ENCODE assay signal across 7 cellular contexts in the genomic region with DNA sequence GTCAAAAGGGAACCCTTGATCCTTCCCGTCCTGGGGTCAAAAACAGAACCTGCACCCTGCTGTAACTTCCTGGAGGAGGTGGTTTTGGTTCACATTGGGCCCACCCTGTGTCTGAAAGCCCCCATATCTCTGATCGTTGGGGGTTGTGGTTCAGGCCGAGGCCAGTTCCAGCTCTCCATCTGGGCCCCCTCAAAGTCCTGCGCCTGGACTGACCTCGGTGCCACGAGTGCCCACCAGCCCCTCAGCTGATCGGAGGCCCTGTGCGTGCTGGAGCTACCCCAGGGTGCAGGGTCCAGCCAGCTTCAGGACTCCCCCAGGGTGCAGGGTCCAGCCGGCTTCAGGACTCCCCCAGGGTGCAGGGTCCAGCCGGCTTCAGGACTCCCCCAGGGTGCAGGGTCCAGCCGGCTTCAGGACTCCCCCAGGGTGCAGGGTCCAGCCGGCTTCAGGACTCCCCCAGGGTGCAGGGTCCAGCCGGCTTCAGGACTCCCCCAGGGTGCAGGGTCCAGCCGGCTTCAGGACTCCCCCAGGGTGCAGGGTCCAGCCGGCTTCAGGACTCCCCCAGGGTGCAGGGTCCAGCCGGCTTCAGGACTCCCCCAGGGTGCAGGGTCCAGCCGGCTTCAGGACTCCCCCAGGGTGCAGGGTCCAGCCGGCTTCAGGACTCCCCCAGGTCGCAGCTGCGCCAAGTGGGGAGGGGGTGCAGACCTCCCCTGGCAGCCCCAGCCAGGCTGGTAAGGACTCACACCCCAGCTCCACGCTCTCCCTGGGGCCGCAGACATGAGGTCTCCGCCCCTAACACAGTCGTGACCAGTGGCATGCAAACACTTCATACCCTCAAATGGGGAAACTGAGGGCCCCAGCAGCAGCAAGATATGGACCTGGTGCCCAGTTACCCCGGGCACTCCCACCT. TPM values are rescaled to one million over a fixed set of nuclear protein-coding genes. Genes with fewer than 3 reads are reported as not detected.
DNase-seq lines count a peak whose midpoint lies in the region; ATAC-seq and TF ChIP-seq lines count a peak whose summit lies in the region.
"Not testable (repeated sequence)": the region's sequence is repeated elsewhere in the genome, so short reads cannot be mapped to it uniquely, and the experiment has no call there.

No MANE protein-coding gene starts in this region.

- H3K4me1 Mint-ChIP-seq in CD8-positive, alpha-beta memory T cell = peaks cover 69 to 88% (median 76%) of the 10 kb centered on the region in 3 donors
- H3K4me1 Mint-ChIP-seq in activated CD4-positive, alpha-beta T cell treated with anti-CD3 and anti-CD28 coated beads for 36 hours = peaks cover 88% of the 10 kb centered on the region
- H3K4me1 Mint-ChIP-seq in activated naive CD4-positive, alpha-beta T cell treated with anti-CD3 and anti-CD28 coated beads for 36 hours (ENCODE audit: low read depth) = peaks cover 85% of the 10 kb centered on the region

- peak overlapping the region; percentile 62 for H3K4me3 ChIP-seq in CD8-positive, alpha-beta memory T cell (ENCODE audit: low read length)
- H3K4me3 ChIP-seq in Panc1 (ENCODE audit: low read depth in 2 of 2, low read length in 2 of 2); skin epidermis: not testable (repeated sequence)
- H3K4me3 ChIP-seq in effector memory CD4-positive, alpha-beta T cell (ENCODE audit: insufficient read depth, low read depth, low read length, poor library complexity, severe bottlenecking) = peak overlapping the region; percentile 44
- H3K4me3 ChIP-seq in lower lobe of right lung = peak overlapping the region; percentile 27

- not testable (repeated sequence) for H3K9me3 Mint-ChIP-seq in CD8-positive, alpha-beta memory T cell; activated CD4-positive, alpha-beta T cell treated with anti-CD3 and anti-CD28 coated beads for 36 hours (ENCODE audit: low read depth); activated naive CD4-positive, alpha-beta T cell treated with anti-CD3 and anti-CD28 coated beads for 36 hours

- not testable (repeated sequence) for DNase-seq in CD8-positive, alpha-beta memory T cell; Panc1 (ENCODE audit: low read depth, low spot score); activated CD4-positive, alpha-beta T cell treated with anti-CD3 and anti-CD28 coated beads for 36 hours; activated naive CD4-positive, alpha-beta T cell treated with anti-CD3 and anti-CD28 coated beads for 36 hours; effector memory CD4-positive, alpha-beta T cell; lower lobe of right lung

- TF ChIP-seq CTCF in Panc1 (IDR thresholded peaks at IDR 0.05); lower lobe of right lung (IDR thresholded peaks at IDR 0.05): not testable (repeated sequence)

- H3K36me3 Mint-ChIP-seq in CD8-positive, alpha-beta memory T cell = peaks cover 3 to 34% (median 13%) of the 10 kb centered on the region in 3 donors
- H3K36me3 Mint-ChIP-seq in activated CD4-positive, alpha-beta T cell treated with anti-CD3 and anti-CD28 coated beads for 36 hours (ENCODE audit: low read depth) = peaks cover 36% of the 10 kb centered on the region
- not testable (repeated sequence) for H3K36me3 Mint-ChIP-seq in activated naive CD4-positive, alpha-beta T cell treated with anti-CD3 and anti-CD28 coated beads for 36 hours (ENCODE audit: low read depth)

- peak overlapping the region; percentile 88 to 99 (median 93) for H3K27ac Mint-ChIP-seq in CD8-positive, alpha-beta memory T cell
- peak overlapping the region; percentile 98 for H3K27ac Mint-ChIP-seq in activated CD4-positive, alpha-beta T cell treated with anti-CD3 and anti-CD28 coated beads for 36 hours
- H3K27ac Mint-ChIP-seq in activated naive CD4-positive, alpha-beta T cell treated with anti-CD3 and anti-CD28 coated beads for 36 hours = peak overlapping the region; percentile 95

- H3K9me3 ChIP-seq in CD8-positive, alpha-beta memory T cell (ENCODE audit: low read length); Panc1 (ENCODE audit: control insufficient read depth, insufficient read depth, low read depth, low read length); effector memory CD4-positive, alpha-beta T cell (ENCODE audit: control insufficient read depth, low read length); lower lobe of right lung: not testable (repeated sequence)

- H3K27me3 Mint-ChIP-seq in CD8-positive, alpha-beta memory T cell; activated CD4-positive, alpha-beta T cell treated with anti-CD3 and anti-CD28 coated beads for 36 hours; activated naive CD4-positive, alpha-beta T cell treated with anti-CD3 and anti-CD28 coated beads for 36 hours (ENCODE audit: low read depth): not testable (repeated sequence)

- intact Hi-C loops in Panc1 (cut with micrococcal nuclease; ENCODE audit: unreplicated experiment); lower lobe of right lung (cut with DNase I): not testable (repeated sequence)
- intact Hi-C loops in activated CD4-positive, alpha-beta T cell treated with anti-CD3 and anti-CD28 coated beads for 36 hours (cut with DNase I, micrococcal nuclease) = loop anchor here in 1 of 2 experiments (5.0 kb wide), 1 partner anchor 35 kb away; no protein-coding TSS in a partner anchor
- intact Hi-C loops in activated naive CD4-positive, alpha-beta T cell treated with anti-CD3 and anti-CD28 coated beads for 36 hours (cut with micrococcal nuclease) = loop anchor here (1.0 kb wide), 1 partner anchor 20 kb away; no protein-coding TSS in a partner anchor

- H3K27me3 ChIP-seq in CD8-positive, alpha-beta memory T cell (ENCODE audit: insufficient read depth, low read length, poor library complexity, severe bottlenecking); Panc1 (ENCODE audit: control insufficient read depth, insufficient read depth, low read length); effector memory CD4-positive, alpha-beta T cell (replicated peaks; ENCODE audit: control insufficient read depth, insufficient read depth, low read length, poor library complexity, severe bottlenecking); lower lobe of right lung (ENCODE audit: low read depth): not testable (repeated sequence)

- H3K36me3 ChIP-seq in CD8-positive, alpha-beta memory T cell (ENCODE audit: insufficient read depth, low read length) = peaks cover 14% of the 10 kb centered on the region
- H3K36me3 ChIP-seq in Panc1 (ENCODE audit: control insufficient read depth, insufficient read depth, low read length); effector memory CD4-positive, alpha-beta T cell (ENCODE audit: control insufficient read depth, insufficient read depth, low read length); lower lobe of right lung: not testable (repeated sequence)

- POLR2A ChIA-PET in CD8-positive, alpha-beta memory T cell (lab: Charles Lee) = interaction anchor here (0.5 to 5.4 kb wide), 3 partner anchors 14 to 24 kb away, joined by 3 to 72 read pairs (median 21); no protein-coding TSS in a partner anchor
- POLR2A ChIA-PET in Panc1 (lab: Charles Lee) = interaction anchor here (0.5 to 0.9 kb wide), 3 partner anchors 15 to 114 kb away, joined by 3 to 15 read pairs (median 8); no protein-coding TSS in a partner anchor
- POLR2A ChIA-PET in activated CD4-positive, alpha-beta T cell treated with anti-CD3 and anti-CD28 coated beads for 36 hours (lab: Charles Lee) = not testable (repeated sequence)

- H3K27ac ChIP-seq in CD8-positive, alpha-beta memory T cell (ENCODE audit: low read depth, low read length) = peak overlapping the region; percentile 53
- peak overlapping the region; percentile 70 for H3K27ac ChIP-seq in Panc1 (ENCODE audit: low read length)
- H3K27ac ChIP-seq in effector memory CD4-positive, alpha-beta T cell (ENCODE audit: insufficient read depth, low read length, poor library complexity, severe bottlenecking) = peak overlapping the region; percentile 75
- H3K27ac ChIP-seq in lower lobe of right lung = peak overlapping the region; percentile 65
- peak overlapping the region in 17 of 21 experiments; percentile 29 to 91 (median 77) for H3K27ac ChIP-seq in skin epidermis

- ATAC-seq in Panc1; activated CD4-positive, alpha-beta T cell treated with anti-CD3 and anti-CD28 coated beads for 36 hours; lower lobe of right lung: not testable (repeated sequence)

- BruUV-seq in Panc1 (replicated peaks; lab: Mats Ljungman, UMichigan) = not testable (repeated sequence)

- in situ Hi-C loops in Panc1 (cut with HindIII; ENCODE audit: low pct_unique_long_range_greater_than_20kb, low sequenced_read_pairs) = not testable (repeated sequence)

- peaks cover 95% of the 10 kb centered on the region for H3K4me1 ChIP-seq in CD8-positive, alpha-beta memory T cell (ENCODE audit: insufficient read depth, low read length)
- H3K4me1 ChIP-seq in Panc1 (ENCODE audit: control insufficient read depth, insufficient read depth, low read length) (peaks cover 39% of the 10 kb centered on the region), lower lobe of right lung (peaks cover 80% of the 10 kb centered on the region)
- peaks cover 70% of the 10 kb centered on the region for H3K4me1 ChIP-seq in effector memory CD4-positive, alpha-beta T cell (ENCODE audit: control insufficient read depth, insufficient read depth, low read length, poor library complexity, severe bottlenecking)

- peak overlapping the region; percentile 56 to 100 (median 89) for H3K4me3 Mint-ChIP-seq in CD8-positive, alpha-beta memory T cell
- peak overlapping the region; percentile 64 for H3K4me3 Mint-ChIP-seq in activated CD4-positive, alpha-beta T cell treated with anti-CD3 and anti-CD28 coated beads for 36 hours
- peak overlapping the region; percentile 77 for H3K4me3 Mint-ChIP-seq in activated naive CD4-positive, alpha-beta T cell treated with anti-CD3 and anti-CD28 coated beads for 36 hours

- CTCF ChIA-PET in CD8-positive, alpha-beta memory T cell (lab: Charles Lee) = interaction anchor here (1.1 to 12.5 kb wide), 3 partner anchors 18 to 403 kb away, joined by 3 to 219 read pairs (median 57); no protein-coding TSS in a partner anchor
- CTCF ChIA-PET in Panc1 (lab: Charles Lee) = not testable (repeated sequence)
- CTCF ChIA-PET in activated CD4-positive, alpha-beta T cell treated with anti-CD3 and anti-CD28 coated beads for 36 hours (lab: Charles Lee) = interaction anchor here (0.6 to 3.2 kb wide), 7 partner anchors 14 to 388 kb away, joined by 3 to 24 read pairs (median 4); no protein-coding TSS in a partner anchor
- CTCF ChIA-PET in activated naive CD4-positive, alpha-beta T cell treated with anti-CD3 and anti-CD28 coated beads for 36 hours (lab: Charles Lee) = interaction anchor here (0.7 to 2.4 kb wide), 6 partner anchors 14 to 225 kb away, joined by 4 to 14 read pairs (median 6); no protein-coding TSS in a partner anchor

RNA-seq across cellular contexts. Expression of gene ITGB2, which starts 7.9 kb away (rescaled TPM):
- 100 to 1,000 TPM; 159 to 165 TPM for total RNA-seq in CD8-positive, alpha-beta memory T cell
- polyA plus RNA-seq in CD8-positive, alpha-beta memory T cell = 847 TPM
- total RNA-seq in Panc1 (2021; ENCODE audit: unreplicated experiment) = 3.0 TPM
- polyA plus RNA-seq in Panc1 (2012; ENCODE audit: insufficient read length) = 3.4 TPM
- 100 to 1,000 TPM; 217 to 250 TPM for total RNA-seq in activated CD4-positive, alpha-beta T cell treated with anti-CD3 and anti-CD28 coated beads for 36 hours
- 100 to 1,000 TPM; 182 to 185 TPM for total RNA-seq in activated naive CD4-positive, alpha-beta T cell treated with anti-CD3 and anti-CD28 coated beads for 36 hours
- 468 TPM for total RNA-seq in lower lobe of right lung

RNA-seq across cellular contexts. Expression of gene SLX9, which starts 27.1 kb away (rescaled TPM):
- total RNA-seq in CD8-positive, alpha-beta memory T cell = 10 to 100 TPM; 68.1 to 71.1 TPM
- polyA plus RNA-seq in CD8-positive, alpha-beta memory T cell = 14.3 TPM
- total RNA-seq in Panc1 (2021; ENCODE audit: unreplicated experiment) = 50.9 TPM
- polyA plus RNA-seq in Panc1 (2012; ENCODE audit: insufficient read length) = 59.8 TPM
- 10 to 100 TPM; 60.8 to 68.8 TPM for total RNA-seq in activated CD4-positive, alpha-beta T cell treated with anti-CD3 and anti-CD28 coated beads for 36 hours
- total RNA-seq in activated naive CD4-positive, alpha-beta T cell treated with anti-CD3 and anti-CD28 coated beads for 36 hours = 10 to 100 TPM; 61.8 to 63.4 TPM
- total RNA-seq in lower lobe of right lung = 15.7 TPM

RNA-seq across cellular contexts. Expression of gene PTTG1IP, which starts 39.3 kb away (rescaled TPM):
- total RNA-seq in CD8-positive, alpha-beta memory T cell = 10 to 100 TPM; 48.2 to 50.8 TPM
- 69.8 TPM for polyA plus RNA-seq in CD8-positive, alpha-beta memory T cell
- total RNA-seq in Panc1 (2021; ENCODE audit: unreplicated experiment) = 226 TPM
- polyA plus RNA-seq in Panc1 (2012; ENCODE audit: insufficient read length) = 169 TPM
- total RNA-seq in activated CD4-positive, alpha-beta T cell treated with anti-CD3 and anti-CD28 coated beads for 36 hours = 10 to 100 TPM; 34.8 to 44.3 TPM
- 10 to 100 TPM; 37.6 to 38.5 TPM for total RNA-seq in activated naive CD4-positive, alpha-beta T cell treated with anti-CD3 and anti-CD28 coated beads for 36 hours
- 209 TPM for total RNA-seq in lower lobe of right lung

Comparison
In these comparisons a context has a peak if more than half of its experiments do, and no peak if none do; other contexts are left out.
1. RNA of gene ITGB2, which starts 7.9 kb away (total RNA-seq): 468 TPM in lower lobe of right lung (single experiment), 217 to 250 TPM in activated CD4-positive, alpha-beta T cell treated with anti-CD3 and anti-CD28 coated beads for 36 hours, 182 to 185 TPM in activated naive CD4-positive, alpha-beta T cell treated with anti-CD3 and anti-CD28 coated beads for 36 hours and 159 to 165 TPM in CD8-positive, alpha-beta memory T cell; 3.0 TPM in Panc1 (single experiment); every median in the first group is over 10 times any median in the second.
2. Peak in every context shown above with its lines, with median percentiles within 50 percentile points of each other: H3K27ac ChIP-seq, H3K27ac Mint-ChIP-seq and H3K4me3 Mint-ChIP-seq.